Comparison of ENCODE assay signal across 17 cellular contexts in the genomic region with DNA sequence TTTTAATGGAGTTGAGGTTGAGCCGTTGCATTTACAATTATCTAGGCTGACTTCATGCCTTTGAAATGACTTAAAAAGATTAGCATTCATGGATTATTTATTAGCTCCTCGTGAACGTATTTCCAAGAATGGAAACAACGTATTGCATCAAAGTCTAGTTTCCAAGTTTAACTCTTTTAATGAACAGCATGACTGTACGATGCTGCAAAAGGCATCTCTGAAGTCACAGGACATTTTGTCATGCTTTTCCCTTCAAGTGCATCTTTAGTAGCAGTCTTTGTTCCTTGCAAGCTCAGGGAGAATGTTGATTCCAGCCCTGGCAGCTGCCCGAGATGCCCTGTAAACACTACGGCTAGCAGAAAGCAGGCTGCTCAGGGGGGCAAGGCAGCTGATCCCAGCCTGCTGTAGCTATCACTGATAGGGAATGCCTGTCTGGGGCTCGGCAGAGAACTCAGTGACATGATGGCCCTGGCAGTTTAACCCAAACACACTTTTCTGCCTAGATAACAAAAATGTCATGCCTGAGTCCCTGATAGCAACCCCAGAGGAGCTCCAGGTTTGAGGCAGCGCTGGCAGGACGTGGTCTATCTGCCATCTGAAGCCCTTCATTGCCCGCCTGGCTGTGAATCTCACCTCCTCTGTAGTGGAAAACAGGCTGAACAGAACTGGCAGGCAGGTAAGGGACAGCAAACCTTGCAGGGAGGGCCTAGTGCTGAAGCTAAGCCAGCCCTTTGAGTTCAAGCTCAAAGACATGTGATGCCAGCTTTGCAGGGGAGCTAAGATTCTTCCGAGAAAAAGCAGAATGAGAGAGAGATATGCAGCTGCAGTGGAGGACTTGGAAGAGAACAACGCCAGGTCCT.
DNase-seq lines count a peak whose midpoint lies in the region; ATAC-seq and TF ChIP-seq lines count a peak whose summit lies in the region.
"Had no signal": no experiment of that assay in that cellular context is flagged by ENCODE, and none has a peak within 500 bp of the region (broad histone marks: within the 10 kb centered on the region; RNA-seq: fewer than 3 reads in every experiment).

No MANE protein-coding gene starts in this region.

- TF ChIP-seq CTCF in heart left ventricle (IDR thresholded peaks at IDR 0.05): no peak
- no peak for TF ChIP-seq CTCF in left ventricle myocardium inferior (IDR thresholded peaks at IDR 0.05; ENCODE audit: borderline replicate concordance)
- no peak for TF ChIP-seq CTCF in retinal pigment epithelial cell (conservative IDR thresholded peaks at IDR 0.05; ENCODE audit: low read depth, low read length)

- TF ChIP-seq POLR2A in heart left ventricle (IDR thresholded peaks at IDR 0.05): no peak

- H3K4me1 ChIP-seq in heart left ventricle (no peaks in the 10 kb centered on the region), left ventricle myocardium inferior (no peaks in the 10 kb centered on the region)

- intact Hi-C loops in heart left ventricle (cut with DNase I) (loop anchor here in 1 of 10 donors (10.0 kb wide), 1 partner anchor 61 kb away; no protein-coding TSS in a partner anchor), left ventricle myocardium inferior (cut with micrococcal nuclease) (no loop called here)

- no peak overlapping the region for H3K4me3 ChIP-seq in heart left ventricle
- no peak overlapping the region for H3K4me3 ChIP-seq in left ventricle myocardium inferior
- no peak overlapping the region for H3K4me3 ChIP-seq in retinal pigment epithelial cell (ENCODE audit: low read length)
- H3K4me3 ChIP-seq: mucosa of descending colon, ovary had no signal

- H3K36me3 ChIP-seq in heart left ventricle (no peaks in the 10 kb centered on the region), left ventricle myocardium inferior (no peaks in the 10 kb centered on the region)
- H3K36me3 ChIP-seq: ovary had no signal

- ATAC-seq in heart left ventricle (peak in 3 of 4 donors; percentile 30 to 90 (median 76)), GM21381 (IDR thresholded peaks at IDR 0.05; ENCODE audit: unreplicated experiment) (no peak), GM21737 (IDR thresholded peaks at IDR 0.05; ENCODE audit: unreplicated experiment) (no peak)
- ATAC-seq: HCT116, mucosa of descending colon had no signal

- H3K9me3 ChIP-seq in heart left ventricle (no peaks in the 10 kb centered on the region), left ventricle myocardium inferior (replicated peaks) (no peaks in the 10 kb centered on the region)
- H3K9me3 ChIP-seq: mucosa of descending colon, ovary had no signal

- H3K27me3 ChIP-seq in heart left ventricle: peaks cover 0 to 8% (median 0%) of the 10 kb centered on the region in 9 donors
- peaks cover 24% of the 10 kb centered on the region for H3K27me3 ChIP-seq in left ventricle myocardium inferior (ENCODE audit: low read depth)
- H3K27me3 ChIP-seq: ovary had no signal

- DNase-seq in heart left ventricle: peak in 1 of 5 donors; percentile 34
- no peak for DNase-seq in left ventricle myocardium inferior
- peak; percentile 81 for DNase-seq in NCI-H69 (lab: John Stamatoyannopoulos, UW)
- peak; percentile 64 for DNase-seq in foreskin melanocyte
- peak; percentile 8 for DNase-seq in retinal pigment epithelial cell (ENCODE audit: low read depth)
- no peak for DNase-seq in GM03348 (ENCODE audit: low spot score)
- DNase-seq: activated CD4-positive, alpha-beta T cell treated with anti-CD3 and anti-CD28 coated beads, Interleukin-2, amount 50 U/mL, for 48 hours; CD4-positive, CD25-positive, alpha-beta regulatory T cell; kidney; mucosa of descending colon; NCI-H226; ovary; small intestine; stimulated activated CD4-positive, alpha-beta T cell treated with anti-CD3 and anti-CD28 coated beads, Interleukin-4, amount 100 ng/mL, for 4 hours had no signal

- H3K27ac ChIP-seq in heart left ventricle (peak overlapping the region in 1 of 12 donors; percentile 27), left ventricle myocardium inferior (replicated peaks) (no peak overlapping the region)
- H3K27ac ChIP-seq: ovary had no signal

- 29 to 36% (median 29%) methylated on average over 10 to 13 of the region's 13 CpGs for WGBS in heart left ventricle, 4 donors

Comparison
In these comparisons a context has a peak if more than half of its experiments do, and no peak if none do; other contexts are left out.
1. ATAC-seq: peak in heart left ventricle (3 of 4); none in GM21381 (single experiment) and GM21737 (single experiment).
2. DNase-seq: peak in NCI-H69 (single experiment), foreskin melanocyte (single experiment) and retinal pigment epithelial cell (single experiment); none in left ventricle myocardium inferior (single experiment) and GM03348 (single experiment).